Comparison of ENCODE assay signal across 1 cellular context in genomic region chr3:72573051-72573450, GRCh38.
TF ChIP-seq lines count a peak whose summit lies in the region.

No MANE protein-coding gene starts in this region.

TF ChIP-seq in HepG2, 621 proteins besides CTCF, POLR2A, EP300 and RAD21 (continued from another document):
- TF ChIP-seq ZBTB33 (CRISPR knock-in tag; IDR thresholded peaks at IDR 0.05) = peak; percentile 76
- TF ChIP-seq SOX6 (IDR thresholded peaks at IDR 0.05) = no peak
- 0 out of 2 replicates have a peak, but pooled peaks have one; percentile 10 for TF ChIP-seq SOX6 (CRISPR knock-in tag; IDR thresholded peaks at IDR 0.05)
- peak; percentile 23 for TF ChIP-seq HNF4A (CRISPR knock-in tag; IDR thresholded peaks at IDR 0.05)
- TF ChIP-seq ETS1 (CRISPR knock-in tag; IDR thresholded peaks at IDR 0.05) = no peak
- no peak for TF ChIP-seq KAT2B (IDR thresholded peaks at IDR 0.05; ENCODE audit: borderline replicate concordance, low read depth, low read length)
- TF ChIP-seq ZZZ3 (CRISPR knock-in tag; IDR thresholded peaks at IDR 0.05; ENCODE audit: borderline replicate concordance) = no peak
- peak; percentile 48 for TF ChIP-seq ZNF687 (CRISPR knock-in tag; IDR thresholded peaks at IDR 0.05)
- 0 out of 2 replicates have a peak, but pooled peaks have one; percentile 26 for TF ChIP-seq BCL6 (CRISPR knock-in tag; IDR thresholded peaks at IDR 0.05)
- TF ChIP-seq ZFAT (CRISPR knock-in tag; conservative IDR thresholded peaks at IDR 0.05) = no peak
- TF ChIP-seq SMC3 (IDR thresholded peaks at IDR 0.05; ENCODE audit: low read length) = no peak
- no peak for TF ChIP-seq ZNF646 (CRISPR knock-in tag; IDR thresholded peaks at IDR 0.05)
- no peak for TF ChIP-seq FOSL1 (CRISPR knock-in tag; IDR thresholded peaks at IDR 0.05; ENCODE audit: borderline replicate concordance)
- TF ChIP-seq ZNF225 (CRISPR knock-in tag; IDR thresholded peaks at IDR 0.05) = no peak
- no peak for TF ChIP-seq ZFP36 (IDR thresholded peaks at IDR 0.05; ENCODE audit: borderline replicate concordance, low read depth, low read length, partially characterized antibody)
- no peak for TF ChIP-seq ZNF260 (CRISPR knock-in tag; IDR thresholded peaks at IDR 0.05; ENCODE audit: borderline replicate concordance, low read depth)
